ENCODE assay signal across 16 cellular contexts in the genomic region with DNA sequence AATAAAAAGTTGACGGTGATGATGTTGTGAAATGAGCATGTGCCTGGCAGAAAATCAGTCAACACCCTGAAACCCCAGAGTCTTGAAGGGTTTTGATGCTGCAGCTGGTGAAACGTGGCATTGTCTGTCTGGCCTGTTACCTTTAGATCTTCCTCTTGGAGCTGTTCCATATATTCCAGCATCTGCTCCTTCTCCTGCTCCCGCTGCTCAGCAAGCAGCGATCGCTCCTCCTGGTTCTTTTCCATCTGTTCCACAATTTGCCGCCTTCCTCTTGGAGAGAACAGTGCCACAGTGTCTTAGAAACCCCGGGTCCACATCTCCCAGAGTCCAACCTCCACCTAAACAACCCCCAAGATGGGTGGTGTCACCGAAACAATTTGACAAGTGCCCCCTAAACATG. TPM values are rescaled to one million over a fixed set of nuclear protein-coding genes. Genes with fewer than 3 reads are reported as not detected.
DNase-seq lines count a peak whose midpoint lies in the region; ATAC-seq and TF ChIP-seq lines count a peak whose summit lies in the region.
"Had no signal": no experiment of that assay in that cellular context is flagged by ENCODE, and none has a peak within 500 bp of the region (broad histone marks: within the 10 kb centered on the region; RNA-seq: fewer than 3 reads in every experiment).

No MANE protein-coding gene starts in this region.

- H3K27ac Mint-ChIP-seq in stimulated activated naive B cell treated with anti-CD40 and anti-IgM and Interleukin-4, amounts not matched to agents 10 μg/mL and 1 μg/mL and 100 μg/mL, for 72 hours = no peak overlapping the region
- H3K27ac Mint-ChIP-seq: CD14-positive monocyte; CD4-positive, alpha-beta memory T cell; GM23338 had no signal

- no peaks in the 10 kb centered on the region for H3K27me3 Mint-ChIP-seq in stimulated activated naive B cell treated with anti-CD40 and anti-IgM and Interleukin-4, amounts not matched to agents 10 μg/mL and 1 μg/mL and 100 μg/mL, for 72 hours
- H3K27me3 Mint-ChIP-seq: CD4-positive, alpha-beta memory T cell had no signal

- H3K4me1 Mint-ChIP-seq in stimulated activated naive B cell treated with anti-CD40 and anti-IgM and Interleukin-4, amounts not matched to agents 10 μg/mL and 1 μg/mL and 100 μg/mL, for 72 hours = peaks cover 2 to 12% of the 10 kb centered on the region in 2 donors
- H3K4me1 Mint-ChIP-seq: GM23338 had no signal

- TF ChIP-seq CTCF in omental fat pad (IDR thresholded peaks at IDR 0.05) = no peak

- no peak overlapping the region for H3K4me3 Mint-ChIP-seq in stimulated activated naive B cell treated with anti-CD40 and anti-IgM and Interleukin-4, amounts not matched to agents 10 μg/mL and 1 μg/mL and 100 μg/mL, for 72 hours
- H3K4me3 Mint-ChIP-seq: CD14-positive monocyte; CD4-positive, alpha-beta memory T cell; GM23338 had no signal

- DNase-seq in G401 (ENCODE audit: low spot score) (peak; percentile 79), NCI-H2171 (lab: John Stamatoyannopoulos, UW) (peak; percentile 66), NCI-H524 treated with DMSO at 0.1 percent for 48 hours (lab: John Stamatoyannopoulos, UW) (peak; percentile 44), cerebellar cortex (ENCODE audit: low spot score) (peak; percentile 72), omental fat pad (ENCODE audit: low spot score) (no peak)
- DNase-seq in stimulated activated naive B cell treated with anti-CD40 and anti-IgM and Interleukin-4, amounts not matched to agents 10 μg/mL and 1 μg/mL and 100 μg/mL, for 72 hours = no peak
- DNase-seq: 8988T; CD4-positive, alpha-beta memory T cell; DMS53; GDM1; HCEC 1CT; IMR-90 had no signal

- peaks cover 4 to 9% of the 10 kb centered on the region in 2 donors for H3K36me3 Mint-ChIP-seq in stimulated activated naive B cell treated with anti-CD40 and anti-IgM and Interleukin-4, amounts not matched to agents 10 μg/mL and 1 μg/mL and 100 μg/mL, for 72 hours
- H3K36me3 Mint-ChIP-seq: CD4-positive, alpha-beta memory T cell had no signal

- in situ Hi-C loops in G401 (cut with HindIII; ENCODE audit: low sequenced_read_pairs) = no loop called here

- no peak for ATAC-seq in stimulated activated naive B cell treated with anti-CD40 and anti-IgM and Interleukin-4, amounts not matched to agents 10 μg/mL and 1 μg/mL and 100 μg/mL, for 72 hours (replicated peaks)
- ATAC-seq in GM21619 (IDR thresholded peaks at IDR 0.05; ENCODE audit: unreplicated experiment) (no peak), omental fat pad (ENCODE audit: low FRiP score) (no peak)
- ATAC-seq: GM23338 had no signal

- no peaks in the 10 kb centered on the region for H3K9me3 Mint-ChIP-seq in stimulated activated naive B cell treated with anti-CD40 and anti-IgM and Interleukin-4, amounts not matched to agents 10 μg/mL and 1 μg/mL and 100 μg/mL, for 72 hours
- H3K9me3 Mint-ChIP-seq: CD4-positive, alpha-beta memory T cell; GM23338 had no signal

RNA-seq across cellular contexts. Expression of a gene that starts 15.7 kb away (rescaled TPM):
- total RNA-seq in G401 (2014; rRNA removed; shearing (Covaris generic)) = not detected in 2 replicates
- total RNA-seq in omental fat pad = 1 to 10 TPM in 1 of 4 donors, under 1 TPM in 2, not detected in 1; 0.84 to 5.3 (median 0.95) TPM
- total RNA-seq: GM23338 had no signal

RNA-seq across cellular contexts. Expression of a gene that starts 21.8 kb away (rescaled TPM):
- total RNA-seq in G401 (2014; rRNA removed; shearing (Covaris generic)) = not detected in 2 replicates
- total RNA-seq in omental fat pad = not detected
- total RNA-seq: A673; CD4-positive, alpha-beta memory T cell; GM23338; IMR-90 had no signal

RNA-seq across cellular contexts. Expression of a gene that starts 41.0 kb away (rescaled TPM):
- total RNA-seq in G401 (2014; rRNA removed; shearing (Covaris generic)) = 27.1 and 49.8 TPM in 2 replicates
- total RNA-seq in omental fat pad = 100 to 1,000 TPM; 242 to 569 (median 258) TPM

RNA-seq across cellular contexts. Expression of a gene that starts 57.6 kb away (rescaled TPM):
- not detected in 2 replicates for total RNA-seq in G401 (2014; rRNA removed; shearing (Covaris generic))
- total RNA-seq in omental fat pad = 10 to 100 TPM in 2 of 4 donors, 1 to 10 TPM in 2; 8.9 to 36.0 (median 11.2) TPM
- total RNA-seq: A673, GM23338, IMR-90 had no signal

Comparison
In these comparisons a context has a peak if more than half of its experiments do, and no peak if none do; other contexts are left out.
1. DNase-seq: peak in G401 (single experiment), NCI-H2171 (single experiment), NCI-H524 treated with DMSO at 0.1 percent for 48 hours (single experiment) and cerebellar cortex (single experiment); none in stimulated activated naive B cell treated with anti-CD40 and anti-IgM and Interleukin-4, amounts not matched to agents 10 μg/mL and 1 μg/mL and 100 μg/mL, for 72 hours (single experiment) and omental fat pad (single experiment).